Comparison of ENCODE assay signal across 9 cellular contexts in genomic region chr4:140296871-140297570, GRCh38.
DNase-seq lines count a peak whose midpoint lies in the region; ATAC-seq and TF ChIP-seq lines count a peak whose summit lies in the region.
"Had no signal": no experiment of that assay in that cellular context is flagged by ENCODE, and none has a peak within 500 bp of the region (broad histone marks: within the 10 kb centered on the region; RNA-seq: fewer than 3 reads in every experiment).

No MANE protein-coding gene starts in this region.

- H3K4me1 ChIP-seq in GM23248 (ENCODE audit: insufficient read depth) (peaks cover 31% of the 10 kb centered on the region), osteoblast (ENCODE audit: insufficient read depth, low read length) (peaks cover 27% of the 10 kb centered on the region)

- no peaks in the 10 kb centered on the region for H3K79me2 ChIP-seq in GM23248 (ENCODE audit: insufficient read depth)
- no peaks in the 10 kb centered on the region for H3K79me2 ChIP-seq in osteoblast (ENCODE audit: insufficient read depth, low read length)

- H3K27ac ChIP-seq in GM23248 (peak overlapping the region; percentile 72), caudate nucleus (ENCODE audit: low read depth, low read length) (peak overlapping the region; percentile 45), osteoblast (ENCODE audit: low read depth, low read length) (no peak overlapping the region)

- no peak for TF ChIP-seq CTCF in osteoblast (IDR thresholded peaks at IDR 0.05; ENCODE audit: extremely low read depth, low read depth, low read length)

- DNase-seq in GM23248 (peak; percentile 71), NCI-H2081 treated with DMSO at 0.1 percent for 48 hours (lab: John Stamatoyannopoulos, UW) (peak; percentile 1), caudate nucleus (lab: John Stamatoyannopoulos, UW) (peak in 46 of 61 donors; percentile 4 to 85 (median 47)), osteoblast (ENCODE audit: insufficient read length, low spot score, missing footprints) (peak; percentile 45), GDM1 (lab: John Stamatoyannopoulos, UW) (no peak)
- DNase-seq: activated B cell treated with CpG ODN at 0.5 μM for 24 hours had no signal

- peaks cover 14% of the 10 kb centered on the region for H3F3A ChIP-seq in GM23248 (ENCODE audit: insufficient read depth)

- no peak for ATAC-seq in GM21576 (IDR thresholded peaks at IDR 0.05; ENCODE audit: unreplicated experiment)
- ATAC-seq in HG02885 (IDR thresholded peaks at IDR 0.05; ENCODE audit: poor library complexity, unreplicated experiment), result no peak
- ATAC-seq in HG03521 (IDR thresholded peaks at IDR 0.05; ENCODE audit: unreplicated experiment), result no peak

- H3K36me3 ChIP-seq in GM23248 (ENCODE audit: low read depth) (no peaks in the 10 kb centered on the region), osteoblast (ENCODE audit: insufficient read depth, low read length) (no peaks in the 10 kb centered on the region)

- peak overlapping the region; percentile 83 for H3K4me2 ChIP-seq in GM23248 (ENCODE audit: unreplicated experiment)
- H3K4me2 ChIP-seq in osteoblast (ENCODE audit: insufficient read depth, low read length), result peak overlapping the region; percentile 73

- no peaks in the 10 kb centered on the region for H3K9me2 ChIP-seq in GM23248 (ENCODE audit: insufficient read depth)

- no peaks in the 10 kb centered on the region for H4K20me1 ChIP-seq in GM23248 (ENCODE audit: insufficient read depth)
- no peaks in the 10 kb centered on the region for H4K20me1 ChIP-seq in osteoblast (ENCODE audit: insufficient read depth, low read length)

- in situ Hi-C loops in GM23248 (cut with MboI), result no loop called here

- 30% methylated on average over 10 of the region's 10 CpGs for WGBS in GM23248 (ENCODE audit: low coverage in 1 of 2, low lambda C conversion rate in 2 of 2, missing lambda C conversion rate in 2 of 2), 2 experiments

- peak overlapping the region; percentile 52 for H3K4me3 ChIP-seq in GM23248
- peak overlapping the region; percentile 25 for H3K4me3 ChIP-seq in osteoblast (ENCODE audit: insufficient read depth, low read length)

- H3K27me3 ChIP-seq in GM23248 (replicated peaks; ENCODE audit: insufficient read depth) (no peaks in the 10 kb centered on the region), osteoblast (ENCODE audit: insufficient read depth, low read length) (peaks cover 11% of the 10 kb centered on the region)

- H3K9ac ChIP-seq in GM23248, result peak overlapping the region; percentile 72

- H2AFZ ChIP-seq in GM23248 (peak overlapping the region; percentile 44), osteoblast (ENCODE audit: low read length) (no peak overlapping the region)

- H3K9me3 ChIP-seq in GM23248 (ENCODE audit: low read depth) (no peaks in the 10 kb centered on the region), osteoblast (ENCODE audit: low read depth, low read length) (no peaks in the 10 kb centered on the region)
